Comparison of ENCODE assay signal across 8 cellular contexts in genomic region chr5:180868960-180869359, GRCh38. TPM values are rescaled to one million over a fixed set of nuclear protein-coding genes. Genes with fewer than 3 reads are reported as not detected.
DNase-seq lines count a peak whose midpoint lies in the region; ATAC-seq and TF ChIP-seq lines count a peak whose summit lies in the region.

No MANE protein-coding gene starts in this region.

- H3K36me3 ChIP-seq in adipocyte (ENCODE audit: control insufficient read depth, insufficient read depth, low read length, severe bottlenecking) (no peaks in the 10 kb centered on the region), heart left ventricle (no peaks in the 10 kb centered on the region)

- peak; percentile 55 to 80 (median 70) for TF ChIP-seq CTCF in heart left ventricle (IDR thresholded peaks at IDR 0.05)

- H3K4me1 ChIP-seq in adipocyte (ENCODE audit: control insufficient read depth, insufficient read depth, low read length) (peaks cover 10% of the 10 kb centered on the region), heart left ventricle (peaks cover 0 to 15% (median 0%) of the 10 kb centered on the region in 12 donors)

- intact Hi-C loops in heart left ventricle (cut with DNase I) = loop anchor here in 7 of 10 donors (2.0 to 10.0 kb wide), 9 partner anchors 82 to 316 kb away; partner anchors contain the start of gene BTNL9 (in 2 of the 7)

- H3K4me3 ChIP-seq in adipocyte (ENCODE audit: low read length) = no peak overlapping the region
- H3K4me3 ChIP-seq in heart left ventricle = no peak overlapping the region

- H3K27me3 ChIP-seq in adipocyte (replicated peaks; ENCODE audit: control insufficient read depth, insufficient read depth, low read length) (no peaks in the 10 kb centered on the region), heart left ventricle (peaks cover 0 to 7% (median 0%) of the 10 kb centered on the region in 9 donors)

- no peaks in the 10 kb centered on the region for H3K9me3 ChIP-seq in adipocyte (ENCODE audit: control insufficient read depth, low read length)
- H3K9me3 ChIP-seq in heart left ventricle = no peaks in the 10 kb centered on the region

- 1 to 5% (median 3%) methylated on average over 3 of the region's 3 CpGs for WGBS in heart left ventricle, 4 donors

- no peak for TF ChIP-seq POLR2A in heart left ventricle (IDR thresholded peaks at IDR 0.05)

- DNase-seq in activated gamma-delta T cell treated with Interleukin-2 at 50 U/mL for 16 hours (peak; percentile 53), activated gamma-delta T cell (lab: John Stamatoyannopoulos, UW) (no peak), NCI-H1417 treated with DMSO at 0.1 percent for 48 hours (lab: John Stamatoyannopoulos, UW) (peak; percentile 4), T follicular helper cell (ENCODE audit: low read depth) (peak; percentile 43), adipocyte (ENCODE audit: low read depth) (peak; percentile 89), heart left ventricle (peak; percentile 73 to 84 (median 76)), putamen (ENCODE audit: low spot score) (peak; percentile 51)

- no peak overlapping the region for H3K27ac ChIP-seq in heart left ventricle

- H3K9ac ChIP-seq in adipocyte (ENCODE audit: low read length) = no peak overlapping the region

- ATAC-seq in heart left ventricle (peak in 3 of 4 donors; percentile 78 to 85 (median 80)), GM21619 (IDR thresholded peaks at IDR 0.05; ENCODE audit: unreplicated experiment) (no peak)

RNA-seq across cellular contexts. Expression of gene ZFP62, which starts 7.9 kb away (rescaled TPM):
- 10 to 100 TPM in 8 of 9 donors, 1 to 10 TPM in 1; 9.4 to 18.6 (median 13.8) TPM for total RNA-seq in heart left ventricle
- 10 to 100 TPM; 10.6 to 13.6 TPM for polyA plus RNA-seq in heart left ventricle

RNA-seq across cellular contexts. Expression of gene BTNL8, which starts 30.0 kb away (rescaled TPM):
- under 1 TPM in 3 of 9 donors, not detected in 6; 0.17 to 0.84 (median 0.24) TPM for total RNA-seq in heart left ventricle
- under 1 TPM in 1 of 2 donors, not detected in 1; 0.14 TPM for polyA plus RNA-seq in heart left ventricle
